ENCODE assay signal across 19 cellular contexts in the genomic region with DNA sequence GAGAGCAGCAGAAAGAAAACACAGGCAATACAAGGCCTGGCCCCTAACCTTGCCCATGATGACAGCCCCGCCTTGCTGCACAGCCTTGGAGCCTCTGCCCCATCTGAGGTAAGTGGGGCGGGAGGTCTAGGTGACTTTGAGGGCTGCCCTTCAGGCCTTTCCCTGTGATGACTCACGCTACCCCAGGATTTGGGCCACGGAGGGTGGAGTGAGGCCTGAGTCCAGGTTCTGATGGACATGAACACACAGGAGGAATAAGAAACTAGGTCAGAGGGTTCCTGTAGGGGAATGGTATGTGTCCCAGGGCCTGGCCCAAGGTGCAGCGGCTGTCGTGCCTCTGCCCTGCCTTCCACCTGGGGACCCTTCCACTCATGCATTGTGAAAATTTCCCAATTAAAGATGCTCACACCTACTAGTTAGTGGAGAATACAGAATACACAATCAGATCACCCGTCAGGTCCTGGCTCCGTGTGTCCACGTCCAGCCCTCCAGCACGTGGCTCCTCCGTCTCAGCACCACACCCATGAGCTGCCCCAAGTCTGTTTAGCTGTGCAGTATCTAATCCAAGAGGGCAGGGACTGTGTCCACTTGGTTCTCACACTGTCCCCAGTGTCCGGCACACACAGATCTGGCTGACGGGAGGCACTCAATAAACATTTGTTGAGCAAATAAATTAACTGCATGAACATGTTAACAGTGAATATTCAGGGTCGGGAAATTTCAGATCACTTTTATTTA.
"Had no signal": no experiment of that assay in that cellular context is flagged by ENCODE, and none has a peak within 500 bp of the region (broad histone marks: within the 10 kb centered on the region; RNA-seq: fewer than 3 reads in every experiment).

No MANE protein-coding gene starts in this region.

- H3K9me3 ChIP-seq: body of pancreas had no signal

- H3K4me2 ChIP-seq: smooth muscle cell had no signal

- H3K4me1 ChIP-seq: body of pancreas, parathyroid adenoma had no signal

- H3K27ac ChIP-seq: body of pancreas, epithelial cell of prostate, parathyroid adenoma had no signal

- H3K27me3 ChIP-seq: body of pancreas had no signal

- ATAC-seq: activated T-cell treated with anti-CD3 and anti-CD28 coated beads, Interleukin-2, amount 50 U/mL, for 72 hours; body of pancreas; stimulated activated naive CD8-positive, alpha-beta T cell treated with anti-CD3 and anti-CD28 coated beads, Interleukin-15, Interleukin-2, amounts not matched to agents 100 U/mL and 50 U/mL, for 24 hours; T-helper 17 cell had no signal

- DNase-seq: activated CD4-positive, alpha-beta T cell treated with anti-CD3 and anti-CD28 coated beads, Interleukin-2, amount 10 ng/mL, durations not matched to agents 24 days and 14 days; activated CD4-positive, CD25-positive, alpha-beta regulatory T cell; activated CD8-positive, alpha-beta memory T cell treated with anti-CD3 and anti-CD28 coated beads, Interleukin-2, amount 50 U/mL, for 48 hours; activated gamma-delta T cell; activated T-cell treated with anti-CD3 and anti-CD28 coated beads, Interleukin-2, amount 50 U/mL, for 72 hours; amygdala; body of pancreas; foreskin melanocyte; naive B cell; retina; stimulated activated CD4-positive, alpha-beta T cell treated with anti-CD3 and anti-CD28 coated beads, Interleukin-4, amount 100 ng/mL, for 4 hours; stimulated activated CD8-positive, alpha-beta memory T cell treated with anti-CD3 and anti-CD28 coated beads, Interleukin-4, amount 100 ng/mL, for 48 hours; stimulated activated naive CD8-positive, alpha-beta T cell treated with anti-CD3 and anti-CD28 coated beads, Interleukin-15, Interleukin-2, amounts not matched to agents 100 U/mL and 50 U/mL, for 24 hours; T-helper 17 cell; trophoblast cell had no signal

- H2AFZ ChIP-seq: parathyroid adenoma had no signal

- FAIRE-seq: islet of Langerhans had no signal

- H3K9ac ChIP-seq: parathyroid adenoma had no signal

- H3K4me3 ChIP-seq: body of pancreas, smooth muscle cell had no signal
